Comparison of ENCODE assay signal across 9 cellular contexts in the genomic region with DNA sequence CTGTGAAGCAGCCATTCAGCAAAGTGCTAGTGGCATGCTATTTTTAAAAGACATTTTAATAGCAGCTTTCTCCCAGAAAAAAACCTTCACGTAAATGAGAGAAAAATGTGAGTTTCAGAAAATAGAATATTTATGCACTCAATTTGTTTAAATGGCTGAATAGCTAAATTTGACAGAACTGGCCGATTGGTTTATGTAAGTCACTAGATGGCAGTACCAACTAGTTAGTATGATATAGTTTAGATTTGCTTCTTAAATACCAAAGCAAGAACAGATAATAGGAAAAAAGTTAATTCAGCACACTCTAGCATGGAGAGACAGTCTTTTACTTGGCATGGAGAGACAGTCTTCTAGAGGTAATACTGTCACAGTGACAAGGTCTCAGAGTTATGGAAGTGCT.
DNase-seq lines count a peak whose midpoint lies in the region; ATAC-seq, FAIRE-seq and TF ChIP-seq lines count a peak whose summit lies in the region.
"Had no signal": no experiment of that assay in that cellular context is flagged by ENCODE, and none has a peak within 500 bp of the region (broad histone marks: within the 10 kb centered on the region; RNA-seq: fewer than 3 reads in every experiment).

No MANE protein-coding gene starts in this region.

- H3K79me2 ChIP-seq in DOHH2 (ENCODE audit: control insufficient read depth, low read length) (no peaks in the 10 kb centered on the region), astrocyte (ENCODE audit: insufficient read depth, low read length) (no peaks in the 10 kb centered on the region), mesendoderm (ENCODE audit: control insufficient read depth, insufficient read depth, low read length) (no peaks in the 10 kb centered on the region)

- DNase-seq in Kasumi-1 (lab: John Stamatoyannopoulos, UW) = peak; percentile 32 to 62
- DNase-seq in astrocyte (ENCODE audit: low read depth) = no peak
- DNase-seq in mesendoderm = peak; percentile 19
- DNase-seq in NCI-H146 treated with DMSO at 0.1 percent for 48 hours (lab: John Stamatoyannopoulos, UW; ENCODE audit: unreplicated experiment) = no peak
- no peak for DNase-seq in activated gamma-delta T cell (lab: John Stamatoyannopoulos, UW)
- no peak for DNase-seq in naive thymus-derived CD8-positive, alpha-beta T cell
- DNase-seq: posterior cingulate gyrus had no signal

- no peaks in the 10 kb centered on the region for H3K9me3 Mint-ChIP-seq in astrocyte (ENCODE audit: unreplicated experiment)
- peaks cover 0 to 7% (median 0%) of the 10 kb centered on the region in 9 donors for H3K9me3 Mint-ChIP-seq in naive thymus-derived CD8-positive, alpha-beta T cell

- H3K36me3 ChIP-seq in DOHH2 (ENCODE audit: control insufficient read depth, low read length) = no peaks in the 10 kb centered on the region
- no peaks in the 10 kb centered on the region for H3K36me3 ChIP-seq in astrocyte (ENCODE audit: insufficient read depth, low read length)
- H3K36me3 ChIP-seq in mesendoderm (ENCODE audit: control insufficient read depth, insufficient read depth, low read length) = no peaks in the 10 kb centered on the region

- no peaks in the 10 kb centered on the region for H3K27me3 Mint-ChIP-seq in astrocyte (ENCODE audit: low read depth, unreplicated experiment)
- H3K27me3 Mint-ChIP-seq in naive thymus-derived CD8-positive, alpha-beta T cell = peaks cover 0 to 9% (median 6%) of the 10 kb centered on the region in 5 donors

- no peak overlapping the region for H3K4me2 ChIP-seq in DOHH2 (ENCODE audit: low read length)
- H3K4me2 ChIP-seq in astrocyte (ENCODE audit: low read length) = no peak overlapping the region
- H3K4me2 ChIP-seq in mesendoderm (ENCODE audit: low read length) = no peak overlapping the region

- no peak overlapping the region for H3K18ac ChIP-seq in mesendoderm (ENCODE audit: low read length)

- no peaks in the 10 kb centered on the region for H3K9me2 ChIP-seq in DOHH2 (replicated peaks; ENCODE audit: control insufficient read depth, low read length)

- H2BK5ac ChIP-seq in mesendoderm (ENCODE audit: low read length) = no peak overlapping the region

- H3K27me3 ChIP-seq in DOHH2 (ENCODE audit: control insufficient read depth, low read length) (no peaks in the 10 kb centered on the region), astrocyte (ENCODE audit: insufficient read depth, low read length) (no peaks in the 10 kb centered on the region), mesendoderm (ENCODE audit: insufficient read depth, low read length, poor library complexity) (no peaks in the 10 kb centered on the region)

- no peak overlapping the region for H3K23ac ChIP-seq in mesendoderm (ENCODE audit: low read length)

- no peak overlapping the region for H4K8ac ChIP-seq in mesendoderm (ENCODE audit: low read depth, low read length)

- TF ChIP-seq CTCF in DOHH2 (IDR thresholded peaks at IDR 0.05; ENCODE audit: low read depth, low read length, poor library complexity, severe bottlenecking) (peak; percentile 20), astrocyte (IDR thresholded peaks at IDR 0.05; ENCODE audit: insufficient read depth, low read depth, low read length) (peak; percentile 35)

- no CpG with 5 or more reads among the region's 2 CpGs for WGBS in mesendoderm (ENCODE audit: extremely low coverage, insufficient coverage, low lambda C conversion rate)

- H3K4ac ChIP-seq in mesendoderm (ENCODE audit: low read depth, low read length) = no peak overlapping the region

- POLR2A ChIA-PET in naive thymus-derived CD8-positive, alpha-beta T cell (lab: Charles Lee) = no interaction called here

- H2BK15ac ChIP-seq in mesendoderm (replicated peaks; ENCODE audit: low read depth) = no peak overlapping the region

- H2BK120ac ChIP-seq in mesendoderm (ENCODE audit: low read depth, low read length) = no peak overlapping the region

- no peak overlapping the region for H3K27ac Mint-ChIP-seq in astrocyte (ENCODE audit: unreplicated experiment)
- no peak overlapping the region for H3K27ac Mint-ChIP-seq in naive thymus-derived CD8-positive, alpha-beta T cell

- no peak for ATAC-seq in naive thymus-derived CD8-positive, alpha-beta T cell

- no peak for FAIRE-seq in astrocyte (lab: Jason Lieb, UNC)
- FAIRE-seq: frontal cortex had no signal

- H3K4me1 Mint-ChIP-seq in astrocyte (ENCODE audit: low read depth, unreplicated experiment) = no peaks in the 10 kb centered on the region
- no peaks in the 10 kb centered on the region for H3K4me1 Mint-ChIP-seq in naive thymus-derived CD8-positive, alpha-beta T cell

- H3K4me1 ChIP-seq in DOHH2 (ENCODE audit: control insufficient read depth, low read length) (no peaks in the 10 kb centered on the region), astrocyte (ENCODE audit: insufficient read depth, low read length) (no peaks in the 10 kb centered on the region), mesendoderm (ENCODE audit: control insufficient read depth, low read depth, low read length) (no peaks in the 10 kb centered on the region)

- H3K9ac ChIP-seq in astrocyte (ENCODE audit: low read length) = no peak overlapping the region
- H3K9ac ChIP-seq in mesendoderm (ENCODE audit: low read length) = no peak overlapping the region

- H4K20me1 ChIP-seq in DOHH2 (ENCODE audit: control insufficient read depth, insufficient read depth, low read depth, low read length) = no peaks in the 10 kb centered on the region
- no peaks in the 10 kb centered on the region for H4K20me1 ChIP-seq in astrocyte (ENCODE audit: insufficient read depth, low read length)

- no peak overlapping the region for H4K5ac ChIP-seq in mesendoderm (ENCODE audit: low read length)

- H3K4me3 ChIP-seq in DOHH2 (ENCODE audit: low read length) (no peak overlapping the region), astrocyte (ENCODE audit: insufficient read depth, low read depth, low read length) (no peak overlapping the region), mesendoderm (ENCODE audit: low read length) (no peak overlapping the region)

- H3K79me1 ChIP-seq in mesendoderm (ENCODE audit: low read length) = no peaks in the 10 kb centered on the region

- H3K27ac ChIP-seq in DOHH2 (ENCODE audit: low read depth, low read length) (no peak overlapping the region), astrocyte (ENCODE audit: low read depth, low read length) (no peak overlapping the region), mesendoderm (ENCODE audit: low read depth, low read length) (no peak overlapping the region)

- no peak overlapping the region for H2AK5ac ChIP-seq in mesendoderm (ENCODE audit: low read length)

- H3K36me3 Mint-ChIP-seq in astrocyte (ENCODE audit: low read depth, unreplicated experiment) = no peaks in the 10 kb centered on the region
- peaks cover 0 to 3% (median 0%) of the 10 kb centered on the region in 3 donors for H3K36me3 Mint-ChIP-seq in naive thymus-derived CD8-positive, alpha-beta T cell

- H3K9me3 ChIP-seq in DOHH2 (ENCODE audit: control insufficient read depth, insufficient read depth, low read length) (no peaks in the 10 kb centered on the region), astrocyte (ENCODE audit: insufficient read depth, low read depth, low read length) (no peaks in the 10 kb centered on the region)

- no peak overlapping the region for H3K56ac ChIP-seq in mesendoderm (ENCODE audit: low read length)

- no peak overlapping the region for H2AFZ ChIP-seq in astrocyte (ENCODE audit: low read depth, low read length)

- H3F3A ChIP-seq in DOHH2 (ENCODE audit: control insufficient read depth, insufficient read depth) = no peaks in the 10 kb centered on the region

- no peak overlapping the region for H3K4me3 Mint-ChIP-seq in astrocyte (ENCODE audit: unreplicated experiment)
- no peak overlapping the region for H3K4me3 Mint-ChIP-seq in naive thymus-derived CD8-positive, alpha-beta T cell

Comparison
In these comparisons a context has a peak if more than half of its experiments do, and no peak if none do; other contexts are left out.
1. DNase-seq: peak in Kasumi-1 (2 of 2) and mesendoderm (single experiment); none in astrocyte (single experiment), NCI-H146 treated with DMSO at 0.1 percent for 48 hours (single experiment), activated gamma-delta T cell (single experiment) and naive thymus-derived CD8-positive, alpha-beta T cell (0 of 10).